1 cellular context compared by ENCODE assay signal in genomic region chr17:48579738-48580543, GRCh38.
TF ChIP-seq lines count a peak whose summit lies in the region.

No MANE protein-coding gene starts in this region.

TF ChIP-seq in IMR-90, 13 proteins besides CTCF, POLR2A, EP300 and RAD21:
- TF ChIP-seq, protein P1, sequence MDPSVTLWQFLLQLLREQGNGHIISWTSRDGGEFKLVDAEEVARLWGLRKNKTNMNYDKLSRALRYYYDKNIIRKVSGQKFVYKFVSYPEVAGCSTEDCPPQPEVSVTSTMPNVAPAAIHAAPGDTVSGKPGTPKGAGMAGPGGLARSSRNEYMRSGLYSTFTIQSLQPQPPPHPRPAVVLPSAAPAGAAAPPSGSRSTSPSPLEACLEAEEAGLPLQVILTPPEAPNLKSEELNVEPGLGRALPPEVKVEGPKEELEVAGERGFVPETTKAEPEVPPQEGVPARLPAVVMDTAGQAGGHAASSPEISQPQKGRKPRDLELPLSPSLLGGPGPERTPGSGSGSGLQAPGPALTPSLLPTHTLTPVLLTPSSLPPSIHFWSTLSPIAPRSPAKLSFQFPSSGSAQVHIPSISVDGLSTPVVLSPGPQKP (IDR thresholded peaks at IDR 0.05; ENCODE audit: borderline replicate concordance, low read depth, low read length): no peak
- TF ChIP-seq CEBPB (IDR thresholded peaks at IDR 0.05; ENCODE audit: low read depth, low read length): no peak
- TF ChIP-seq MAFK (IDR thresholded peaks at IDR 0.05; ENCODE audit: low read depth, low read length): no peak
- no peak for TF ChIP-seq CHD1 (IDR thresholded peaks at IDR 0.05; ENCODE audit: low read depth, low read length)
- TF ChIP-seq, protein P2, sequence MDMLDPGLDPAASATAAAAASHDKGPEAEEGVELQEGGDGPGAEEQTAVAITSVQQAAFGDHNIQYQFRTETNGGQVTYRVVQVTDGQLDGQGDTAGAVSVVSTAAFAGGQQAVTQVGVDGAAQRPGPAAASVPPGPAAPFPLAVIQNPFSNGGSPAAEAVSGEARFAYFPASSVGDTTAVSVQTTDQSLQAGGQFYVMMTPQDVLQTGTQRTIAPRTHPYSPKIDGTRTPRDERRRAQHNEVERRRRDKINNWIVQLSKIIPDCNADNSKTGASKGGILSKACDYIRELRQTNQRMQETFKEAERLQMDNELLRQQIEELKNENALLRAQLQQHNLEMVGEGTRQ (IDR thresholded peaks at IDR 0.05; ENCODE audit: low read depth, low read length): no peak
- no peak for TF ChIP-seq MXI1 (IDR thresholded peaks at IDR 0.05; ENCODE audit: borderline replicate concordance, low read depth, low read length)
- TF ChIP-seq MAZ (IDR thresholded peaks at IDR 0.05; ENCODE audit: borderline replicate concordance, low read depth, low read length): no peak
- no peak for TF ChIP-seq BHLHE40 (IDR thresholded peaks at IDR 0.05; ENCODE audit: low read depth, low read length)
- no peak for TF ChIP-seq FOS (IDR thresholded peaks at IDR 0.05; ENCODE audit: low read depth, low read length)
- no peak for TF ChIP-seq NFE2L2 (IDR thresholded peaks at IDR 0.05; ENCODE audit: low read depth, low read length)
- no peak for TF ChIP-seq RCOR1 (IDR thresholded peaks at IDR 0.05; ENCODE audit: insufficient replicate concordance, low read length)
- TF ChIP-seq SMC3 (IDR thresholded peaks at IDR 0.05; ENCODE audit: low read depth, low read length): no peak
- TF ChIP-seq RFX5 (IDR thresholded peaks at IDR 0.05; ENCODE audit: low read depth, low read length): no peak
